In the genomic region with DNA sequence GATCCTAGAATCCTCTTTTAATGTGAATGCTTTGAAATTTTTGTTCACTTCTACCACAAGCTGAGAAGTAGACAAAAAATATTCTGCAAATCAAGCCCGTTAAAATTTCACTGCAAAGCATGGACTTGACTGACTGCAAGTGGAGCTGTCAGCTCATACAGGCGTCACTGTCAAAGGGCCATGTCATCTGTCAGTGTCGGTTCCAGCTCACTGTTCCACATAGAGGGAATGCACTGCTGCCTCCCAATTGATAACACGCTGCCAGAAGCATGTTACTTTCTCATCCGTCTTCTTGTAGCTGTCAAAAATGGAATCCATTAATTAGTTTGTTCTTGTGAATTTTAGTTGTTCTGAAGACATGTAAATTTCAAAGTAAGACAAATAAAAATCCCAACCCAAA, we compare ENCODE assay signal across 23 cellular contexts. TPM values are rescaled to one million over a fixed set of nuclear protein-coding genes. Genes with fewer than 3 reads are reported as not detected.
DNase-seq lines count a peak whose midpoint lies in the region; ATAC-seq and TF ChIP-seq lines count a peak whose summit lies in the region.
"Had no signal": no experiment of that assay in that cellular context is flagged by ENCODE, and none has a peak within 500 bp of the region (broad histone marks: within the 10 kb centered on the region; RNA-seq: fewer than 3 reads in every experiment).

No MANE protein-coding gene starts in this region.

- no peak overlapping the region for H3K4me3 ChIP-seq in right atrium auricular region
- no peak overlapping the region for H3K4me3 ChIP-seq in heart left ventricle
- no peak overlapping the region for H3K4me3 ChIP-seq in left ventricle myocardium inferior
- H3K4me3 ChIP-seq: BLaER1, GM12878, GM23248 had no signal

- 28 to 33% (median 30%) methylated on average over 5 of the region's 5 CpGs for WGBS in heart left ventricle, 4 donors

- ATAC-seq in Right ventricle myocardium inferior = peak; percentile 87
- peak in 3 of 4 donors; percentile 42 to 89 (median 75) for ATAC-seq in heart left ventricle
- ATAC-seq in stimulated activated naive CD8-positive, alpha-beta T cell treated with anti-CD3 and anti-CD28 coated beads, Interleukin-15, Interleukin-2, amounts not matched to agents 100 U/mL and 50 U/mL, for 24 hours = no peak
- ATAC-seq: CD8-positive, alpha-beta T cell; GM12878 had no signal

- TF ChIP-seq CTCF in right atrium auricular region (IDR thresholded peaks at IDR 0.05) (no peak), heart left ventricle (IDR thresholded peaks at IDR 0.05) (no peak), left ventricle myocardium inferior (IDR thresholded peaks at IDR 0.05; ENCODE audit: borderline replicate concordance) (no peak), nephron progenitor cell (IDR thresholded peaks at IDR 0.05) (no peak)

- no peak for DNase-seq in Right ventricle myocardium inferior (ENCODE audit: missing footprints)
- no peak for DNase-seq in right atrium auricular region (ENCODE audit: low spot score)
- DNase-seq in heart left ventricle = peak in 1 of 5 donors; percentile 54
- no peak for DNase-seq in left ventricle myocardium inferior
- peak; percentile 11 for DNase-seq in nephron progenitor cell
- DNase-seq in NCI-H2081 (lab: John Stamatoyannopoulos, UW) = no peak
- DNase-seq in activated naive CD4-positive, alpha-beta T cell (lab: John Stamatoyannopoulos, UW) = no peak
- no peak for DNase-seq in stimulated activated naive CD8-positive, alpha-beta T cell treated with anti-CD3 and anti-CD28 coated beads, Interleukin-15, Interleukin-2, amounts not matched to agents 100 U/mL and 50 U/mL, for 24 hours
- DNase-seq: Caco-2; CD4-positive, CD25-positive, alpha-beta regulatory T cell; CD8-positive, alpha-beta T cell; DMS 273 treated with DMSO at 0.1 percent for 48 hours; DMS79; EL; GDM1; GM23248; H7; HCEC 1CT had no signal

- H3K27ac Mint-ChIP-seq in nephron progenitor cell = no peak overlapping the region
- H3K27ac Mint-ChIP-seq: B cell; CD4-positive, CD25-positive, alpha-beta regulatory T cell; CD8-positive, alpha-beta T cell had no signal

- intact Hi-C loops in Right ventricle myocardium inferior (cut with DNase I) (no loop called here), heart left ventricle (cut with DNase I) (no loop called here), left ventricle myocardium inferior (cut with micrococcal nuclease) (no loop called here)

- H3K36me3 Mint-ChIP-seq in nephron progenitor cell (ENCODE audit: low read depth) = no peaks in the 10 kb centered on the region
- H3K36me3 Mint-ChIP-seq: CD4-positive, CD25-positive, alpha-beta regulatory T cell; CD8-positive, alpha-beta T cell had no signal

- peaks cover 8% of the 10 kb centered on the region for H3K27me3 Mint-ChIP-seq in nephron progenitor cell (ENCODE audit: low read depth, poor library complexity)

- no peaks in the 10 kb centered on the region for H3K36me3 ChIP-seq in right atrium auricular region
- H3K36me3 ChIP-seq in heart left ventricle = no peaks in the 10 kb centered on the region
- no peaks in the 10 kb centered on the region for H3K36me3 ChIP-seq in left ventricle myocardium inferior
- H3K36me3 ChIP-seq: BLaER1 had no signal

- no peaks in the 10 kb centered on the region for H3K9me3 Mint-ChIP-seq in nephron progenitor cell
- H3K9me3 Mint-ChIP-seq: CD8-positive, alpha-beta T cell had no signal

- H3K27ac ChIP-seq in right atrium auricular region = no peak overlapping the region
- H3K27ac ChIP-seq in heart left ventricle = no peak overlapping the region
- H3K27ac ChIP-seq in left ventricle myocardium inferior (replicated peaks) = peak overlapping the region; percentile 17
- H3K27ac ChIP-seq: 22Rv1, BLaER1, C4-2B, GM23248 had no signal

- no peak for TF ChIP-seq POLR2A in heart left ventricle (IDR thresholded peaks at IDR 0.05)

- H3K4me1 Mint-ChIP-seq in nephron progenitor cell = peaks cover 5% of the 10 kb centered on the region
- H3K4me1 Mint-ChIP-seq: B cell; CD4-positive, CD25-positive, alpha-beta regulatory T cell had no signal

- H3K4me1 ChIP-seq in right atrium auricular region (no peaks in the 10 kb centered on the region), heart left ventricle (peaks cover 0 to 7% (median 0%) of the 10 kb centered on the region in 12 donors), left ventricle myocardium inferior (peaks cover 22% of the 10 kb centered on the region)
- H3K4me1 ChIP-seq: BLaER1, Caco-2 had no signal

- H3K4me3 Mint-ChIP-seq in nephron progenitor cell = no peak overlapping the region
- H3K4me3 Mint-ChIP-seq: B cell; CD4-positive, CD25-positive, alpha-beta regulatory T cell; CD8-positive, alpha-beta T cell had no signal

- no peaks in the 10 kb centered on the region for H3K9me3 ChIP-seq in right atrium auricular region
- no peaks in the 10 kb centered on the region for H3K9me3 ChIP-seq in heart left ventricle
- no peaks in the 10 kb centered on the region for H3K9me3 ChIP-seq in left ventricle myocardium inferior (replicated peaks)
- H3K9me3 ChIP-seq: BLaER1, Caco-2 had no signal

- H3K27me3 ChIP-seq in right atrium auricular region (no peaks in the 10 kb centered on the region), heart left ventricle (no peaks in the 10 kb centered on the region), left ventricle myocardium inferior (ENCODE audit: low read depth) (no peaks in the 10 kb centered on the region)
- H3K27me3 ChIP-seq: BLaER1 had no signal

RNA-seq across cellular contexts. Expression of a gene that starts 50.4 kb away (rescaled TPM):
- total RNA-seq in Right ventricle myocardium inferior (18.0 TPM), right atrium auricular region (10 to 100 TPM; 20.6 to 22.6 TPM), heart left ventricle (10 to 100 TPM; 14.5 to 22.0 (median 17.2) TPM), left ventricle myocardium inferior (17.2 TPM)
- 1 to 10 TPM; 2.9 to 6.6 TPM for polyA plus RNA-seq in heart left ventricle
